In genomic region chr17:1312261-1312870, GRCh38 we compare ENCODE assay signal across 15 cellular contexts. TPM values are rescaled to one million over a fixed set of nuclear protein-coding genes. Genes with fewer than 3 reads are reported as not detected.
DNase-seq lines count a peak whose midpoint lies in the region; ATAC-seq and TF ChIP-seq lines count a peak whose summit lies in the region.
"Had no signal": no experiment of that assay in that cellular context is flagged by ENCODE, and none has a peak within 500 bp of the region (broad histone marks: within the 10 kb centered on the region; RNA-seq: fewer than 3 reads in every experiment).

No MANE protein-coding gene starts in this region.

- TF ChIP-seq EP300 in tibial nerve (IDR thresholded peaks at IDR 0.05): no peak

- H3K27me3 ChIP-seq in tibial nerve: peaks cover 0 to 30% of the 10 kb centered on the region in 2 donors

- no peak for TF ChIP-seq POLR2A in tibial nerve (IDR thresholded peaks at IDR 0.05)

- H3K4me3 ChIP-seq in tibial nerve: no peak overlapping the region

- DNase-seq in DMS79 treated with DMSO at 0.1 percent for 48 hours (lab: John Stamatoyannopoulos, UW) (peak; percentile 6), DMS79 (lab: John Stamatoyannopoulos, UW) (no peak), H4 (ENCODE audit: low spot score) (peak; percentile 67), RPMI8226 (peak; percentile 16), islet precursor cell (peak; percentile 92), tibial nerve (ENCODE audit: low spot score in 2 of 2) (no peak)
- DNase-seq: 8988T; activated T-cell treated with anti-CD3 and anti-CD28 coated beads, Interleukin-2, amount 50 U/mL, for 72 hours; NCI-H1092; stimulated activated CD4-positive, alpha-beta T cell treated with anti-CD3 and anti-CD28 coated beads, Interleukin-4, amount 100 ng/mL, for 4 hours had no signal

- H3K4me1 ChIP-seq in tibial nerve: no peaks in the 10 kb centered on the region

- no peak overlapping the region for H3K27ac ChIP-seq in tibial nerve
- H3K27ac ChIP-seq: HL-60 had no signal

- ATAC-seq in activated CD4-positive, CD25-positive, alpha-beta regulatory T cell treated with anti-CD3 and anti-CD28 coated beads, Interleukin-2, amount 50 U/mL, for 24 hours: no peak
- ATAC-seq in HG03025 (IDR thresholded peaks at IDR 0.05; ENCODE audit: low FRiP score, unreplicated experiment): no peak
- ATAC-seq: activated T-cell treated with anti-CD3 and anti-CD28 coated beads, Interleukin-2, amount 50 U/mL, for 72 hours had no signal

- H3K9me3 ChIP-seq in tibial nerve: no peaks in the 10 kb centered on the region

- TF ChIP-seq CTCF in tibial nerve (IDR thresholded peaks at IDR 0.05): no peak

- 59 to 63% methylated on average over 8 to 9 of the region's 9 CpGs for WGBS in tibial nerve, 2 donors

- no peaks in the 10 kb centered on the region for H3K36me3 ChIP-seq in tibial nerve

RNA-seq across cellular contexts. Expression of gene TRARG1, which starts 32.9 kb away (rescaled TPM):
- not detected in 2 replicates for total RNA-seq in H4 (2014; rRNA removed; shearing (Covaris generic))
- 10 to 100 TPM in 3 of 4 donors, 1 to 10 TPM in 1; 9.8 to 62.4 (median 24.2) TPM for total RNA-seq in tibial nerve
- total RNA-seq: bronchial epithelial cell had no signal

RNA-seq across cellular contexts. Expression of gene BHLHA9, which starts 42.1 kb away (rescaled TPM):
- not detected in 2 replicates for total RNA-seq in H4 (2014; rRNA removed; shearing (Covaris generic))
- not detected for total RNA-seq in tibial nerve
- total RNA-seq: activated T-cell treated with anti-CD3 and anti-CD28 coated beads, Interleukin-2, amount 50 U/mL, for 72 hours; bronchial epithelial cell; posterior vena cava had no signal

Comparison
In these comparisons a context has a peak if more than half of its experiments do, and no peak if none do; other contexts are left out.
1. DNase-seq: peak in DMS79 treated with DMSO at 0.1 percent for 48 hours (single experiment), H4 (single experiment), RPMI8226 (single experiment) and islet precursor cell (single experiment); none in DMS79 (single experiment) and tibial nerve (0 of 2).
2. RNA of gene TRARG1, which starts 32.9 kb away (total RNA-seq): 9.8 to 62.4 TPM in tibial nerve; not detected in H4; every median in the first group is over 10 times any median in the second.